In the genomic region with DNA sequence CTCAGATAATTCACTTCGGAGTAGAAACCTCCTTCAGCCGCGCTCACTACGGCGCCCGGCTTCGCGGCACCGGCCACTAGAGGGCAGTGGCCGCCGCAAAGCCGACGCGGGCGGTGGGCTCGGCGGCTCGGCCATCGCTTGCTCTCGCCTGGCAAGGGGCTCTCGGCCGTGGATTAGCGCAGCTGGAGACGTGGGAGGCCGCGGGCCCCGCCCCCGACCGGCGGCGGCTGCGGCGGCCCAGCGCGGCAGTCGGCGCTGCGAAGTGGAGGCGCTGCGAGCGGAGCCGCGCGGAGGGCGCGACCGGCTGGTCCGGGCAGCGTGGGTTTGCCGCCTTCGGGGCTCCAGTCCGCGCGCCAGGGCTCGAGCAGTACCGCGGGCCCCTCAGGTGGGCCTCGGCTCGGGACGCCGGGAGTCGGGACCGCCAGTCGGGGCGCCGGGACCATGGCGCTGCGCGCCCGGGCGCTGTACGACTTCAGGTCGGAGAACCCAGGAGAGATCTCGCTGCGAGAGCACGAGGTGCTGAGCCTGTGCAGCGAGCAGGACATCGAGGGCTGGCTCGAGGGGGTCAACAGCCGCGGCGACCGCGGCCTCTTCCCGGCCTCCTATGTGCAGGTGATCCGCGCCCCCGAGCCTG, we compare ENCODE assay signal across 1 cellular context.
A peak's percentile ranks its signal among the peaks of the same experiment; 100 is the strongest.
TF ChIP-seq lines count a peak whose summit lies in the region.

A gene with protein sequence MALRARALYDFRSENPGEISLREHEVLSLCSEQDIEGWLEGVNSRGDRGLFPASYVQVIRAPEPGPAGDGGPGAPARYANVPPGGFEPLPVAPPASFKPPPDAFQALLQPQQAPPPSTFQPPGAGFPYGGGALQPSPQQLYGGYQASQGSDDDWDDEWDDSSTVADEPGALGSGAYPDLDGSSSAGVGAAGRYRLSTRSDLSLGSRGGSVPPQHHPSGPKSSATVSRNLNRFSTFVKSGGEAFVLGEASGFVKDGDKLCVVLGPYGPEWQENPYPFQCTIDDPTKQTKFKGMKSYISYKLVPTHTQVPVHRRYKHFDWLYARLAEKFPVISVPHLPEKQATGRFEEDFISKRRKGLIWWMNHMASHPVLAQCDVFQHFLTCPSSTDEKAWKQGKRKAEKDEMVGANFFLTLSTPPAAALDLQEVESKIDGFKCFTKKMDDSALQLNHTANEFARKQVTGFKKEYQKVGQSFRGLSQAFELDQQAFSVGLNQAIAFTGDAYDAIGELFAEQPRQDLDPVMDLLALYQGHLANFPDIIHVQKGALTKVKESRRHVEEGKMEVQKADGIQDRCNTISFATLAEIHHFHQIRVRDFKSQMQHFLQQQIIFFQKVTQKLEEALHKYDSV (plus strand): TSS at position 248 of the 634 bp plus-strand sequence. CDS start 194 bp downstream, at position 442.

TF ChIP-seq in HCT116, 20 proteins besides CTCF, POLR2A, EP300 and RAD21 (continued from another document):
- TF ChIP-seq, protein P1, sequence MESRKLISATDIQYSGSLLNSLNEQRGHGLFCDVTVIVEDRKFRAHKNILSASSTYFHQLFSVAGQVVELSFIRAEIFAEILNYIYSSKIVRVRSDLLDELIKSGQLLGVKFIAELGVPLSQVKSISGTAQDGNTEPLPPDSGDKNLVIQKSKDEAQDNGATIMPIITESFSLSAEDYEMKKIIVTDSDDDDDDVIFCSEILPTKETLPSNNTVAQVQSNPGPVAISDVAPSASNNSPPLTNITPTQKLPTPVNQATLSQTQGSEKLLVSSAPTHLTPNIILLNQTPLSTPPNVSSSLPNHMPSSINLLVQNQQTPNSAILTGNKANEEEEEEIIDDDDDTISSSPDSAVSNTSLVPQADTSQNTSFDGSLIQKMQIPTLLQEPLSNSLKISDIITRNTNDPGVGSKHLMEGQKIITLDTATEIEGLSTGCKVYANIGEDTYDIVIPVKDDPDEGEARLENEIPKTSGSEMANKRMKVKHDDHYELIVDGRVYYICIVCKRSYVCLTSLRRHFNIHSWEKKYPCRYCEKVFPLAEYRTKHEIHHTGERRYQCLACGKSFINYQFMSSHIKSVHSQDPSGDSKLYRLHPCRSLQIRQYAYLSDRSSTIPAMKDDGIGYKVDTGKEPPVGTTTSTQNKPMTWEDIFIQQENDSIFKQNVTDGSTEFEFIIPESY (IDR thresholded peaks at IDR 0.05; ENCODE audit: extremely low read depth, insufficient replicate concordance, low read length) = peak; percentile 16
- TF ChIP-seq ZFX (IDR thresholded peaks at IDR 0.05) (peak; percentile 88), EGR1 (IDR thresholded peaks at IDR 0.05; ENCODE audit: low read depth) (peak; percentile 84)
- TF ChIP-seq, protein P2, sequence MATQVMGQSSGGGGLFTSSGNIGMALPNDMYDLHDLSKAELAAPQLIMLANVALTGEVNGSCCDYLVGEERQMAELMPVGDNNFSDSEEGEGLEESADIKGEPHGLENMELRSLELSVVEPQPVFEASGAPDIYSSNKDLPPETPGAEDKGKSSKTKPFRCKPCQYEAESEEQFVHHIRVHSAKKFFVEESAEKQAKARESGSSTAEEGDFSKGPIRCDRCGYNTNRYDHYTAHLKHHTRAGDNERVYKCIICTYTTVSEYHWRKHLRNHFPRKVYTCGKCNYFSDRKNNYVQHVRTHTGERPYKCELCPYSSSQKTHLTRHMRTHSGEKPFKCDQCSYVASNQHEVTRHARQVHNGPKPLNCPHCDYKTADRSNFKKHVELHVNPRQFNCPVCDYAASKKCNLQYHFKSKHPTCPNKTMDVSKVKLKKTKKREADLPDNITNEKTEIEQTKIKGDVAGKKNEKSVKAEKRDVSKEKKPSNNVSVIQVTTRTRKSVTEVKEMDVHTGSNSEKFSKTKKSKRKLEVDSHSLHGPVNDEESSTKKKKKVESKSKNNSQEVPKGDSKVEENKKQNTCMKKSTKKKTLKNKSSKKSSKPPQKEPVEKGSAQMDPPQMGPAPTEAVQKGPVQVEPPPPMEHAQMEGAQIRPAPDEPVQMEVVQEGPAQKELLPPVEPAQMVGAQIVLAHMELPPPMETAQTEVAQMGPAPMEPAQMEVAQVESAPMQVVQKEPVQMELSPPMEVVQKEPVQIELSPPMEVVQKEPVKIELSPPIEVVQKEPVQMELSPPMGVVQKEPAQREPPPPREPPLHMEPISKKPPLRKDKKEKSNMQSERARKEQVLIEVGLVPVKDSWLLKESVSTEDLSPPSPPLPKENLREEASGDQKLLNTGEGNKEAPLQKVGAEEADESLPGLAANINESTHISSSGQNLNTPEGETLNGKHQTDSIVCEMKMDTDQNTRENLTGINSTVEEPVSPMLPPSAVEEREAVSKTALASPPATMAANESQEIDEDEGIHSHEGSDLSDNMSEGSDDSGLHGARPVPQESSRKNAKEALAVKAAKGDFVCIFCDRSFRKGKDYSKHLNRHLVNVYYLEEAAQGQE (IDR thresholded peaks at IDR 0.05; ENCODE audit: low read depth) = no peak
